1 cellular context compared by ENCODE assay signal in the genomic region with DNA sequence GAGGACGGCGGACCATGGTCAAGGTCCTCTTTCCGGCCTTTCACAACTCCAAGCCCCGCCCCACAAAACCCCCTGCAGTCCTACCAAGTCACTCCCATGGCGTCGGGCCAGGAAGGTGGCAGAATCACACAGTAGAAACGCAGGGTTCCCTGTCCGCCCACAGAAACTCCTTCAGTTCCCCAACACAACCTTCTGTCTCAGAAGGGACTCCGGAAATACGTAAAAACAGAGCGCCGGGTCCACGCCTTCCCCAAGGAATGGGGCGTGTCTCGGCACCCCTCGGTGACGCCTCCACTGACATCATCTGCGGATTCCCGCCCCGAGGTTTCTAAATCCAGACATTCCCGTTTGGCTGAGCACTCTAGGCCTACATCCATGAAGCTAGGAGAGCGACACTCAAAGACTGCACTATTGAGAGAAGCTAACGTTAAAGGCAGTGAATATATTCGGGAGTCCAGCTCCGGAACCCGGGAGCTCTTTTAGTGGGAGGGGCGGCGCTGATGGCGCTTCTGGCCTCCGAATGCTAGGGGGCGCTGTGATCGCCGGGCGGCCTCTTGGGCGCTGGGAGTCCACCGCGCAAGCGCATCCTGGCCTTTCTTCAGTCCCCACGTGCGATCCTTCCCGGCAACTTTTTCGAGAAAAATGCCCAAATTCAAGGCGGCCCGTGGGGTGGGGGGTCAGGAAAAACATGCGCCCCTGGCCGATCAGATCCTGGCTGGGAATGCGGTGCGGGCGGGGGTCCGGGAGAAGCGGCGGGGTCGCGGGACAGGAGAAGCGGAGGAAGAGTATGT.
TF ChIP-seq lines count a peak whose summit lies in the region.

A gene with protein sequence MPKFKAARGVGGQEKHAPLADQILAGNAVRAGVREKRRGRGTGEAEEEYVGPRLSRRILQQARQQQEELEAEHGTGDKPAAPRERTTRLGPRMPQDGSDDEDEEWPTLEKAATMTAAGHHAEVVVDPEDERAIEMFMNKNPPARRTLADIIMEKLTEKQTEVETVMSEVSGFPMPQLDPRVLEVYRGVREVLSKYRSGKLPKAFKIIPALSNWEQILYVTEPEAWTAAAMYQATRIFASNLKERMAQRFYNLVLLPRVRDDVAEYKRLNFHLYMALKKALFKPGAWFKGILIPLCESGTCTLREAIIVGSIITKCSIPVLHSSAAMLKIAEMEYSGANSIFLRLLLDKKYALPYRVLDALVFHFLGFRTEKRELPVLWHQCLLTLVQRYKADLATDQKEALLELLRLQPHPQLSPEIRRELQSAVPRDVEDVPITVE (plus strand): TSS at position 579 of the 791 bp plus-strand sequence. CDS start 64 bp downstream, at position 643.
A gene with protein sequence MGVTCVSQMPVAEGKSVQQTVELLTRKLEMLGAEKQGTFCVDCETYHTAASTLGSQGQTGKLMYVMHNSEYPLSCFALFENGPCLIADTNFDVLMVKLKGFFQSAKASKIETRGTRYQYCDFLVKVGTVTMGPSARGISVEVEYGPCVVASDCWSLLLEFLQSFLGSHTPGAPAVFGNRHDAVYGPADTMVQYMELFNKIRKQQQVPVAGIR (minus strand): TSS at position 219 of the 791 bp plus-strand sequence. CDS start 121 bp downstream, at position 98.

TF ChIP-seq in HEK293, 187 proteins besides CTCF, POLR2A, EP300 and RAD21 (continued from another document and continues in another):
- TF ChIP-seq, protein P1, sequence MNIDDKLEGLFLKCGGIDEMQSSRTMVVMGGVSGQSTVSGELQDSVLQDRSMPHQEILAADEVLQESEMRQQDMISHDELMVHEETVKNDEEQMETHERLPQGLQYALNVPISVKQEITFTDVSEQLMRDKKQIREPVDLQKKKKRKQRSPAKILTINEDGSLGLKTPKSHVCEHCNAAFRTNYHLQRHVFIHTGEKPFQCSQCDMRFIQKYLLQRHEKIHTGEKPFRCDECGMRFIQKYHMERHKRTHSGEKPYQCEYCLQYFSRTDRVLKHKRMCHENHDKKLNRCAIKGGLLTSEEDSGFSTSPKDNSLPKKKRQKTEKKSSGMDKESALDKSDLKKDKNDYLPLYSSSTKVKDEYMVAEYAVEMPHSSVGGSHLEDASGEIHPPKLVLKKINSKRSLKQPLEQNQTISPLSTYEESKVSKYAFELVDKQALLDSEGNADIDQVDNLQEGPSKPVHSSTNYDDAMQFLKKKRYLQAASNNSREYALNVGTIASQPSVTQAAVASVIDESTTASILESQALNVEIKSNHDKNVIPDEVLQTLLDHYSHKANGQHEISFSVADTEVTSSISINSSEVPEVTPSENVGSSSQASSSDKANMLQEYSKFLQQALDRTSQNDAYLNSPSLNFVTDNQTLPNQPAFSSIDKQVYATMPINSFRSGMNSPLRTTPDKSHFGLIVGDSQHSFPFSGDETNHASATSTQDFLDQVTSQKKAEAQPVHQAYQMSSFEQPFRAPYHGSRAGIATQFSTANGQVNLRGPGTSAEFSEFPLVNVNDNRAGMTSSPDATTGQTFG (tag by site-specific recombination; IDR thresholded peaks at IDR 0.05; ENCODE audit: borderline replicate concordance), result no peak
- TF ChIP-seq ZNF223 (tag by site-specific recombination; IDR thresholded peaks at IDR 0.05) (no peak), ZNF707 (tag by site-specific recombination; IDR thresholded peaks at IDR 0.05) (no peak), KLF10 (tag by site-specific recombination; IDR thresholded peaks at IDR 0.05) (peak; percentile 96), ZNF843 (tag by site-specific recombination; IDR thresholded peaks at IDR 0.05) (no peak), ZNF48 (tag by site-specific recombination; IDR thresholded peaks at IDR 0.05) (no peak), ZNF530 (tag by site-specific recombination; IDR thresholded peaks at IDR 0.05; ENCODE audit: low read depth) (no peak), ZNF777 (tag by site-specific recombination; IDR thresholded peaks at IDR 0.05; ENCODE audit: borderline replicate concordance) (no peak), ZNF211 (tag by site-specific recombination; IDR thresholded peaks at IDR 0.05; ENCODE audit: low read depth) (no peak), ZNF155 (tag by site-specific recombination; IDR thresholded peaks at IDR 0.05) (no peak), ZBTB1 (tag by site-specific recombination; IDR thresholded peaks at IDR 0.05) (no peak), ZNF416 (tag by site-specific recombination; IDR thresholded peaks at IDR 0.05) (no peak), ZBTB20 (tag by site-specific recombination; IDR thresholded peaks at IDR 0.05) (peak; percentile 91)
- TF ChIP-seq, protein P2, sequence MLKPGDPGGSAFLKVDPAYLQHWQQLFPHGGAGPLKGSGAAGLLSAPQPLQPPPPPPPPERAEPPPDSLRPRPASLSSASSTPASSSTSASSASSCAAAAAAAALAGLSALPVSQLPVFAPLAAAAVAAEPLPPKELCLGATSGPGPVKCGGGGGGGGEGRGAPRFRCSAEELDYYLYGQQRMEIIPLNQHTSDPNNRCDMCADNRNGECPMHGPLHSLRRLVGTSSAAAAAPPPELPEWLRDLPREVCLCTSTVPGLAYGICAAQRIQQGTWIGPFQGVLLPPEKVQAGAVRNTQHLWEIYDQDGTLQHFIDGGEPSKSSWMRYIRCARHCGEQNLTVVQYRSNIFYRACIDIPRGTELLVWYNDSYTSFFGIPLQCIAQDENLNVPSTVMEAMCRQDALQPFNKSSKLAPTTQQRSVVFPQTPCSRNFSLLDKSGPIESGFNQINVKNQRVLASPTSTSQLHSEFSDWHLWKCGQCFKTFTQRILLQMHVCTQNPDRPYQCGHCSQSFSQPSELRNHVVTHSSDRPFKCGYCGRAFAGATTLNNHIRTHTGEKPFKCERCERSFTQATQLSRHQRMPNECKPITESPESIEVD (tag by site-specific recombination; IDR thresholded peaks at IDR 0.05), result no peak
- TF ChIP-seq, protein P3, sequence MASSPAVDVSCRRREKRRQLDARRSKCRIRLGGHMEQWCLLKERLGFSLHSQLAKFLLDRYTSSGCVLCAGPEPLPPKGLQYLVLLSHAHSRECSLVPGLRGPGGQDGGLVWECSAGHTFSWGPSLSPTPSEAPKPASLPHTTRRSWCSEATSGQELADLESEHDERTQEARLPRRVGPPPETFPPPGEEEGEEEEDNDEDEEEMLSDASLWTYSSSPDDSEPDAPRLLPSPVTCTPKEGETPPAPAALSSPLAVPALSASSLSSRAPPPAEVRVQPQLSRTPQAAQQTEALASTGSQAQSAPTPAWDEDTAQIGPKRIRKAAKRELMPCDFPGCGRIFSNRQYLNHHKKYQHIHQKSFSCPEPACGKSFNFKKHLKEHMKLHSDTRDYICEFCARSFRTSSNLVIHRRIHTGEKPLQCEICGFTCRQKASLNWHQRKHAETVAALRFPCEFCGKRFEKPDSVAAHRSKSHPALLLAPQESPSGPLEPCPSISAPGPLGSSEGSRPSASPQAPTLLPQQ (tag by site-specific recombination; IDR thresholded peaks at IDR 0.05), result peak; percentile 75
- TF ChIP-seq, protein P4, sequence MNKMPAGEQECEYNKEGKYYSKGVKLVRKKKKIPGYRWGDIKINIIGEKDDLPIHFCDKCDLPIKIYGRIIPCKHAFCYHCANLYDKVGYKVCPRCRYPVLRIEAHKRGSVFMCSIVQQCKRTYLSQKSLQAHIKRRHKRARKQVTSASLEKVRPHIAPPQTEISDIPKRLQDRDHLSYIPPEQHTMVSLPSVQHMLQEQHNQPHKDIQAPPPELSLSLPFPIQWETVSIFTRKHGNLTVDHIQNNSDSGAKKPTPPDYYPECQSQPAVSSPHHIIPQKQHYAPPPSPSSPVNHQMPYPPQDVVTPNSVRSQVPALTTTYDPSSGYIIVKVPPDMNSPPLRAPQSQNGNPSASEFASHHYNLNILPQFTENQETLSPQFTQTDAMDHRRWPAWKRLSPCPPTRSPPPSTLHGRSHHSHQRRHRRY (tag by site-specific recombination; IDR thresholded peaks at IDR 0.05), result no peak
- TF ChIP-seq, protein P5, sequence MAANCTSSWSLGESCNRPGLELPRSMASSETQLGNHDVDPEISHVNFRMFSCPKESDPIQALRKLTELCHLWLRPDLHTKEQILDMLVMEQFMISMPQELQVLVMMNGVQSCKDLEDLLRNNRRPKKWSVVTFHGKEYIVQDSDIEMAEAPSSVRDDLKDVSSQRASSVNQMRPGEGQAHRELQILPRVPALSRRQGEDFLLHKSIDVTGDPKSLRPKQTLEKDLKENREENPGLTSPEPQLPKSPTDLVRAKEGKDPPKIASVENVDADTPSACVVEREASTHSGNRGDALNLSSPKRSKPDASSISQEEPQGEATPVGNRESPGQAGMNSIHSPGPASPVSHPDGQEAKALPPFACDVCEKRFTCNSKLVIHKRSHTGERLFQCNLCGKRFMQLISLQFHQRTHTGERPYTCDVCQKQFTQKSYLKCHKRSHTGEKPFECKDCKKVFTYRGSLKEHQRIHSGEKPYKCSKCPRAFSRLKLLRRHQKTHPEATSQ (tag by site-specific recombination; IDR thresholded peaks at IDR 0.05), result no peak
- TF ChIP-seq, protein P6, sequence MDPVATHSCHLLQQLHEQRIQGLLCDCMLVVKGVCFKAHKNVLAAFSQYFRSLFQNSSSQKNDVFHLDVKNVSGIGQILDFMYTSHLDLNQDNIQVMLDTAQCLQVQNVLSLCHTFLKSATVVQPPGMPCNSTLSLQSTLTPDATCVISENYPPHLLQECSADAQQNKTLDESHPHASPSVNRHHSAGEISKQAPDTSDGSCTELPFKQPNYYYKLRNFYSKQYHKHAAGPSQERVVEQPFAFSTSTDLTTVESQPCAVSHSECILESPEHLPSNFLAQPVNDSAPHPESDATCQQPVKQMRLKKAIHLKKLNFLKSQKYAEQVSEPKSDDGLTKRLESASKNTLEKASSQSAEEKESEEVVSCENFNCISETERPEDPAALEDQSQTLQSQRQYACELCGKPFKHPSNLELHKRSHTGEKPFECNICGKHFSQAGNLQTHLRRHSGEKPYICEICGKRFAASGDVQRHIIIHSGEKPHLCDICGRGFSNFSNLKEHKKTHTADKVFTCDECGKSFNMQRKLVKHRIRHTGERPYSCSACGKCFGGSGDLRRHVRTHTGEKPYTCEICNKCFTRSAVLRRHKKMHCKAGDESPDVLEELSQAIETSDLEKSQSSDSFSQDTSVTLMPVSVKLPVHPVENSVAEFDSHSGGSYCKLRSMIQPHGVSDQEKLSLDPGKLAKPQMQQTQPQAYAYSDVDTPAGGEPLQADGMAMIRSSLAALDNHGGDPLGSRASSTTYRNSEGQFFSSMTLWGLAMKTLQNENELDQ (tag by site-specific recombination; IDR thresholded peaks at IDR 0.05; ENCODE audit: low read depth), result no peak
- TF ChIP-seq, protein P7, sequence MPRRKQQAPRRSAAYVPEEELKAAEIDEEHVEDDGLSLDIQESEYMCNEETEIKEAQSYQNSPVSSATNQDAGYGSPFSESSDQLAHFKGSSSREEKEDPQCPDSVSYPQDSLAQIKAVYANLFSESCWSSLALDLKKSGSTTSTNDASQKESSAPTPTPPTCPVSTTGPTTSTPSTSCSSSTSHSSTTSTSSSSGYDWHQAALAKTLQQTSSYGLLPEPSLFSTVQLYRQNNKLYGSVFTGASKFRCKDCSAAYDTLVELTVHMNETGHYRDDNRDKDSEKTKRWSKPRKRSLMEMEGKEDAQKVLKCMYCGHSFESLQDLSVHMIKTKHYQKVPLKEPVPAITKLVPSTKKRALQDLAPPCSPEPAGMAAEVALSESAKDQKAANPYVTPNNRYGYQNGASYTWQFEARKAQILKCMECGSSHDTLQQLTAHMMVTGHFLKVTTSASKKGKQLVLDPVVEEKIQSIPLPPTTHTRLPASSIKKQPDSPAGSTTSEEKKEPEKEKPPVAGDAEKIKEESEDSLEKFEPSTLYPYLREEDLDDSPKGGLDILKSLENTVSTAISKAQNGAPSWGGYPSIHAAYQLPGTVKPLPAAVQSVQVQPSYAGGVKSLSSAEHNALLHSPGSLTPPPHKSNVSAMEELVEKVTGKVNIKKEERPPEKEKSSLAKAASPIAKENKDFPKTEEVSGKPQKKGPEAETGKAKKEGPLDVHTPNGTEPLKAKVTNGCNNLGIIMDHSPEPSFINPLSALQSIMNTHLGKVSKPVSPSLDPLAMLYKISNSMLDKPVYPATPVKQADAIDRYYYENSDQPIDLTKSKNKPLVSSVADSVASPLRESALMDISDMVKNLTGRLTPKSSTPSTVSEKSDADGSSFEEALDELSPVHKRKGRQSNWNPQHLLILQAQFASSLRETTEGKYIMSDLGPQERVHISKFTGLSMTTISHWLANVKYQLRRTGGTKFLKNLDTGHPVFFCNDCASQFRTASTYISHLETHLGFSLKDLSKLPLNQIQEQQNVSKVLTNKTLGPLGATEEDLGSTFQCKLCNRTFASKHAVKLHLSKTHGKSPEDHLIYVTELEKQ (tag by site-specific recombination; IDR thresholded peaks at IDR 0.05; ENCODE audit: borderline replicate concordance), result no peak
- TF ChIP-seq, protein P8, sequence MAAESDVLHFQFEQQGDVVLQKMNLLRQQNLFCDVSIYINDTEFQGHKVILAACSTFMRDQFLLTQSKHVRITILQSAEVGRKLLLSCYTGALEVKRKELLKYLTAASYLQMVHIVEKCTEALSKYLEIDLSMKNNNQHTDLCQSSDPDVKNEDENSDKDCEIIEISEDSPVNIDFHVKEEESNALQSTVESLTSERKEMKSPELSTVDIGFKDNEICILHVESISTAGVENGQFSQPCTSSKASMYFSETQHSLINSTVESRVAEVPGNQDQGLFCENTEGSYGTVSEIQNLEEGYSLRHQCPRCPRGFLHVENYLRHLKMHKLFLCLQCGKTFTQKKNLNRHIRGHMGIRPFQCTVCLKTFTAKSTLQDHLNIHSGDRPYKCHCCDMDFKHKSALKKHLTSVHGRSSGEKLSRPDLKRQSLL (tag by site-specific recombination; IDR thresholded peaks at IDR 0.05), result no peak
- TF ChIP-seq, protein P9, sequence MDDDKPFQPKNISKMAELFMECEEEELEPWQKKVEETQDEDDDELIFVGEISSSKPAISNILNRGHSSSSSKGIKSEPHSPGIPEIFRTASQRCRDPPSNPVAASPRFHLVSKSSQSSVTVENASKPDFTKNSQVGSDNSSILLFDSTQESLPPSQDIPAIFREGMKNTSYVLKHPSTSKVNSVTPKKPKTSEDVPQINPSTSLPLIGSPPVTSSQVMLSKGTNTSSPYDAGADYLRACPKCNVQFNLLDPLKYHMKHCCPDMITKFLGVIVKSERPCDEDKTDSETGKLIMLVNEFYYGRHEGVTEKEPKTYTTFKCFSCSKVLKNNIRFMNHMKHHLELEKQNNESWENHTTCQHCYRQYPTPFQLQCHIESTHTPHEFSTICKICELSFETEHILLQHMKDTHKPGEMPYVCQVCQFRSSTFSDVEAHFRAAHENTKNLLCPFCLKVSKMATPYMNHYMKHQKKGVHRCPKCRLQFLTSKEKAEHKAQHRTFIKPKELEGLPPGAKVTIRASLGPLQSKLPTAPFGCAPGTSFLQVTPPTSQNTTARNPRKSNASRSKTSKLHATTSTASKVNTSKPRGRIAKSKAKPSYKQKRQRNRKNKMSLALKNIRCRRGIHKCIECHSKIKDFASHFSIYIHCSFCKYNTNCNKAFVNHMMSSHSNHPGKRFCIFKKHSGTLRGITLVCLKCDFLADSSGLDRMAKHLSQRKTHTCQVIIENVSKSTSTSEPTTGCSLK (tag by site-specific recombination; IDR thresholded peaks at IDR 0.05), result no peak
